ENCODE assay signal across 11 cellular contexts in the genomic region with DNA sequence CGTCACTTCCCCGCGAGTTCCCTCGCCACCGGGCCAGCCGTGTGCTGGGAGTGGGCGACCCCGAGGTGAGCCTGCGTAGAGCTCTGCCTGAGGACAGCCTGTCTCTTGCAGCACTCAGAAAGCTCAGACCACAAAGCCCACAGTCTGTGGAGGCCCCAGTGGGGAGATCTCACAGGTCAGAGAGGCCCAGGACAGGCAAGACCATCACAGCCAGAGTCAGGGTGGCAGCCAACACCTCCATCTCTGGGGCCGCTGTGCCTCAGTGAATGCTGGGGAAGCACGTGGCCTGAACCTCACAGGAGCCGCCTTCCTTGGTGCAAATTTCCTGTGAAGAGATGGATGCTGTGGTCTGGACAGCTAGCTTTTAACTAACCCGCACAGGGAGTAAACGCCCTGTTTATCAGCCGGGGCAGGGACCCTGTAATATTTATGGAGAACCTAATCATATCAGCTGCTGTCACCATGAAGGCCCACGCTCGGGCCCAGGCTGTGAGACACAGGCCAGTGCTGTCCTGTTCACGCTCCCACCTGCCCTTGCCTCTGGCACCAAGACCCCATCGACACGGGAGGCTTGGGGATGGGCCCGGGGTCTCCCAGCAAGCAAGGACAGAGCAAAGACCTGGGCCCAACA.
"Had no signal": no experiment of that assay in that cellular context is flagged by ENCODE, and none has a peak within 500 bp of the region (broad histone marks: within the 10 kb centered on the region; RNA-seq: fewer than 3 reads in every experiment).

No MANE protein-coding gene starts in this region.

- H3K4me3 ChIP-seq: colonic mucosa, esophagus muscularis mucosa, psoas muscle, right lobe of liver, spleen, thoracic aorta had no signal

- ATAC-seq: right lobe of liver; stimulated activated naive CD8-positive, alpha-beta T cell treated with anti-CD3 and anti-CD28 coated beads, Interleukin-15, amount 100 ng/mL, for 72 hours; T-helper 17 cell had no signal

- H3K4me1 ChIP-seq: colonic mucosa, psoas muscle had no signal

- DNase-seq: activated CD4-positive, alpha-beta T cell treated with anti-CD3 and anti-CD28 coated beads, Interleukin-2, amount 50 U/mL, for 1 hour; activated naive CD4-positive, alpha-beta T cell; colonic mucosa; mesendoderm; right lobe of liver; spleen; stimulated activated naive CD8-positive, alpha-beta T cell treated with anti-CD3 and anti-CD28 coated beads, Interleukin-15, amount 100 ng/mL, for 72 hours; T-helper 17 cell had no signal

- H3K9me3 ChIP-seq: colonic mucosa, esophagus muscularis mucosa, psoas muscle, right lobe of liver, spleen, thoracic aorta had no signal

- H3K27me3 ChIP-seq: colonic mucosa, esophagus muscularis mucosa, right lobe of liver, spleen had no signal

- H3K27ac ChIP-seq: colonic mucosa, esophagus muscularis mucosa, psoas muscle, right lobe of liver, spleen, thoracic aorta had no signal
